8 cellular contexts compared by ENCODE assay signal in genomic region chr6:34145161-34146020, GRCh38. TPM values are rescaled to one million over a fixed set of nuclear protein-coding genes. Genes with fewer than 3 reads are reported as not detected.
DNase-seq lines count a peak whose midpoint lies in the region; ATAC-seq and TF ChIP-seq lines count a peak whose summit lies in the region.

No MANE protein-coding gene starts in this region.

- H3K4me3 ChIP-seq in Caco-2 (ENCODE audit: low read depth, low read length) (peak overlapping the region; percentile 32), foreskin fibroblast (ENCODE audit: low read depth in 1 of 2, low read length in 2 of 2) (peak overlapping the region; percentile 38), trophoblast cell (ENCODE audit: low read depth, low read length) (peak overlapping the region; percentile 40)

- TF ChIP-seq POLR2A in erythroblast (IDR thresholded peaks at IDR 0.05; ENCODE audit: low read length) = no peak

- no peak overlapping the region for H3K27ac ChIP-seq in trophoblast cell (ENCODE audit: low read depth, low read length)

- no peaks in the 10 kb centered on the region; the same call in none of the 2 replicates for H3K27me3 ChIP-seq in Caco-2 (replicated peaks; ENCODE audit: control insufficient read depth, insufficient read depth, low read length)
- H3K27me3 ChIP-seq in trophoblast cell (ENCODE audit: insufficient read depth, low read length) = peaks cover 43% of the 10 kb centered on the region

- H3K23ac ChIP-seq in trophoblast cell (ENCODE audit: low read length) = no peak overlapping the region

- POLR2A ChIA-PET in Caco-2 (lab: Charles Lee) = interaction anchor here (0.7 kb wide), 1 partner anchor 8 kb away, joined by 4 read pairs; no protein-coding TSS in a partner anchor

- H2BK120ac ChIP-seq in trophoblast cell (ENCODE audit: insufficient read depth, low read length, poor library complexity) = no peak overlapping the region

- H3K4me2 ChIP-seq in trophoblast cell (ENCODE audit: low read length) = peak overlapping the region; percentile 91

- H4K91ac ChIP-seq in trophoblast cell (ENCODE audit: low read depth, low read length) = no peak overlapping the region

- BruUV-seq in Caco-2 (replicated peaks; lab: Mats Ljungman, UMichigan) = no TSS peak

- peaks cover 29% of the 10 kb centered on the region for H3K27me3 Mint-ChIP-seq in Caco-2 (ENCODE audit: insufficient read depth, unreplicated experiment)
- H3K27me3 Mint-ChIP-seq in activated T-cell treated with anti-CD3 and anti-CD28 coated beads, Interleukin-2, amount 50 U/mL, for 72 hours (ENCODE audit: low read depth) = peaks cover 72% of the 10 kb centered on the region

- H3K4me3 Mint-ChIP-seq in Caco-2 (ENCODE audit: unreplicated experiment) = peak overlapping the region; percentile 74
- peak overlapping the region; percentile 72 to 74 for H3K4me3 Mint-ChIP-seq in activated T-cell treated with anti-CD3 and anti-CD28 coated beads, Interleukin-2, amount 50 U/mL, for 72 hours

- H3K18ac ChIP-seq in trophoblast cell (ENCODE audit: low read length) = no peak overlapping the region

- no peak overlapping the region for H2AK5ac ChIP-seq in trophoblast cell (ENCODE audit: low read length)

- no peak overlapping the region for H3K4ac ChIP-seq in trophoblast cell (ENCODE audit: low read depth, low read length)

- intact Hi-C loops in Caco-2 (cut with micrococcal nuclease; ENCODE audit: unreplicated experiment) = no loop called here

- peak; percentile 40 to 47 for ATAC-seq in activated T-cell treated with anti-CD3 and anti-CD28 coated beads, Interleukin-2, amount 50 U/mL, for 72 hours (replicated peaks in 1 of 2)
- ATAC-seq in HG02885 (IDR thresholded peaks at IDR 0.05; ENCODE audit: poor library complexity, unreplicated experiment) = no peak

- no peaks in the 10 kb centered on the region for H3K79me2 ChIP-seq in trophoblast cell (ENCODE audit: control insufficient read depth, insufficient read depth, low read length, poor library complexity)

- no peaks in the 10 kb centered on the region for H3K9me3 Mint-ChIP-seq in Caco-2 (ENCODE audit: unreplicated experiment)
- H3K9me3 Mint-ChIP-seq in activated T-cell treated with anti-CD3 and anti-CD28 coated beads, Interleukin-2, amount 50 U/mL, for 72 hours = no peaks in the 10 kb centered on the region

- no peak overlapping the region for H2BK5ac ChIP-seq in trophoblast cell (ENCODE audit: low read depth, low read length, poor library complexity)

- WGBS in trophoblast cell (ENCODE audit: extremely low coverage, insufficient coverage, insufficient read length) = no CpG with 5 or more reads among the region's 100 CpGs

- H4K12ac ChIP-seq in trophoblast cell (ENCODE audit: low read depth, low read length) = no peak overlapping the region

- no peaks in the 10 kb centered on the region for H3K79me1 ChIP-seq in trophoblast cell (ENCODE audit: low read length)

- no peak overlapping the region for H3K14ac ChIP-seq in trophoblast cell (ENCODE audit: low read length)

- H3K36me3 ChIP-seq in Caco-2 (ENCODE audit: control insufficient read depth, insufficient read depth, low read length) = no peaks in the 10 kb centered on the region
- H3K36me3 ChIP-seq in trophoblast cell (ENCODE audit: control insufficient read depth in 1 of 2, insufficient read depth in 2 of 2, low read length in 2 of 2) = no peaks in the 10 kb centered on the region

- DNase-seq in Caco-2 (peak in 1 of 2 experiments; percentile 33), NCI-H1092 (lab: John Stamatoyannopoulos, UW) (peak; percentile 41), foreskin fibroblast (peak; percentile 59 to 77), trophoblast cell (peak in 1 of 2 donors; percentile 37), midbrain (lab: John Stamatoyannopoulos, UW) (no peak), erythroblast (lab: John Stamatoyannopoulos, UW) (no peak)
- peak; percentile 22 to 27 for DNase-seq in activated T-cell treated with anti-CD3 and anti-CD28 coated beads, Interleukin-2, amount 50 U/mL, for 72 hours

- no peak overlapping the region for H3K9ac ChIP-seq in trophoblast cell (ENCODE audit: low read length)

- CTCF ChIA-PET in Caco-2 (lab: Charles Lee) = interaction anchor here (0.7 to 1.0 kb wide), 4 partner anchors 38 to 434 kb away, joined by 3 read pairs; partner anchors contain the start of gene UQCC2

- H3K4me1 Mint-ChIP-seq in Caco-2 (ENCODE audit: low read depth, unreplicated experiment) = no peaks in the 10 kb centered on the region
- H3K4me1 Mint-ChIP-seq in activated T-cell treated with anti-CD3 and anti-CD28 coated beads, Interleukin-2, amount 50 U/mL, for 72 hours (ENCODE audit: low read depth) = peaks cover 21% of the 10 kb centered on the region

- H3K36me3 Mint-ChIP-seq in Caco-2 (ENCODE audit: insufficient read depth, unreplicated experiment) = no peaks in the 10 kb centered on the region
- no peaks in the 10 kb centered on the region for H3K36me3 Mint-ChIP-seq in activated T-cell treated with anti-CD3 and anti-CD28 coated beads, Interleukin-2, amount 50 U/mL, for 72 hours (ENCODE audit: insufficient read depth in 2 of 2)

- TF ChIP-seq CTCF in Caco-2 (IDR thresholded peaks at IDR 0.05; ENCODE audit: insufficient read depth in 1 of 2, low read depth in 1 of 2, low read length in 1 of 2, severe bottlenecking in 1 of 2, unreplicated experiment in 1 of 2) (no peak), foreskin fibroblast (IDR thresholded peaks at IDR 0.05; ENCODE audit: low read depth, low read length) (no peak)

- no peak overlapping the region for H3K27ac Mint-ChIP-seq in Caco-2 (ENCODE audit: unreplicated experiment)
- H3K27ac Mint-ChIP-seq in activated T-cell treated with anti-CD3 and anti-CD28 coated beads, Interleukin-2, amount 50 U/mL, for 72 hours = no peak overlapping the region

- no peaks in the 10 kb centered on the region for H3K9me3 ChIP-seq in Caco-2
- peaks cover under 1% of the 10 kb centered on the region for H3K9me3 ChIP-seq in trophoblast cell (ENCODE audit: insufficient read depth, low read depth, low read length)

- no peak overlapping the region for H2BK12ac ChIP-seq in trophoblast cell (ENCODE audit: low read length)

- no peak overlapping the region for H4K8ac ChIP-seq in trophoblast cell (ENCODE audit: low read depth, low read length)

- no peak overlapping the region for H2AFZ ChIP-seq in trophoblast cell (ENCODE audit: insufficient read depth, low read length, poor library complexity)

- H3K4me1 ChIP-seq in Caco-2 = peaks cover 10% of the 10 kb centered on the region
- H3K4me1 ChIP-seq in trophoblast cell (ENCODE audit: control insufficient read depth in 1 of 2, insufficient read depth in 2 of 2, low read length in 2 of 2) = peaks cover 5 to 17% of the 10 kb centered on the region in 2 experiments

RNA-seq across cellular contexts. Expression of gene GRM4, which starts 0.5 kb away (rescaled TPM):
- 0.09 TPM in 1 of 2 replicates, not detected in the other for total RNA-seq in Caco-2 (2022)
- total RNA-seq in activated T-cell treated with anti-CD3 and anti-CD28 coated beads, Interleukin-2, amount 50 U/mL, for 72 hours = under 1 TPM in 1 of 2 donors, not detected in 1; 0.07 TPM
- 0.04 and 0.07 TPM in 2 replicates for polyA plus RNA-seq in trophoblast cell (2013)

Comparison
In these comparisons a context has a peak if more than half of its experiments do, and no peak if none do; other contexts are left out.
1. DNase-seq: peak in NCI-H1092 (single experiment), activated T-cell treated with anti-CD3 and anti-CD28 coated beads, Interleukin-2, amount 50 U/mL, for 72 hours (2 of 2) and foreskin fibroblast (2 of 2); none in midbrain (single experiment) and erythroblast (0 of 2).
2. Peak in every context shown above with its lines, with median percentiles within 50 percentile points of each other: H3K4me3 ChIP-seq.